Comparison of ENCODE assay signal across 20 cellular contexts in genomic region chr5:113463032-113463431, GRCh38. TPM values are rescaled to one million over a fixed set of nuclear protein-coding genes. Genes with fewer than 3 reads are reported as not detected.
DNase-seq lines count a peak whose midpoint lies in the region; ATAC-seq and TF ChIP-seq lines count a peak whose summit lies in the region.
"Had no signal": no experiment of that assay in that cellular context is flagged by ENCODE, and none has a peak within 500 bp of the region (broad histone marks: within the 10 kb centered on the region; RNA-seq: fewer than 3 reads in every experiment).

No MANE protein-coding gene starts in this region.

- peaks cover 2% of the 10 kb centered on the region for H3K27me3 Mint-ChIP-seq in nephron progenitor cell (ENCODE audit: low read depth, poor library complexity)
- H3K27me3 Mint-ChIP-seq in HFFc6 (ENCODE audit: insufficient read depth): peaks cover 6% of the 10 kb centered on the region
- H3K27me3 Mint-ChIP-seq: CD4-positive, alpha-beta memory T cell had no signal

- H3K36me3 ChIP-seq in HCT116 (ENCODE audit: control insufficient read depth in 1 of 2, insufficient read depth in 2 of 2, low read length in 2 of 2) (no peaks in the 10 kb centered on the region), HEK293 (ENCODE audit: control insufficient read depth in 2 of 2, insufficient read depth in 1 of 2, low read length in 2 of 2) (no peaks in the 10 kb centered on the region)

- H3K9me3 Mint-ChIP-seq in nephron progenitor cell (peaks cover 12% of the 10 kb centered on the region), HFFc6 (no peaks in the 10 kb centered on the region)
- H3K9me3 Mint-ChIP-seq: CD4-positive, alpha-beta memory T cell; GM23338 had no signal

- no peak overlapping the region for H3K9ac ChIP-seq in HCT116 (ENCODE audit: low read length)

- H3K9me2 ChIP-seq in HCT116 (ENCODE audit: insufficient read depth): no peaks in the 10 kb centered on the region

- H4K20me1 ChIP-seq in HCT116 (ENCODE audit: insufficient read depth): no peaks in the 10 kb centered on the region

- H3K9me3 ChIP-seq in HCT116 (ENCODE audit: control insufficient read depth in 1 of 2, insufficient read depth in 1 of 2, low read depth in 1 of 2, low read length in 2 of 2) (no peaks in the 10 kb centered on the region), HEK293 (ENCODE audit: control insufficient read depth, insufficient read depth, low read depth, low read length) (no peaks in the 10 kb centered on the region)

- no peak overlapping the region for H2AFZ ChIP-seq in HCT116 (ENCODE audit: low read depth, low read length, poor library complexity, severe bottlenecking)
- H2AFZ ChIP-seq: GM23338 had no signal

- H3K4me3 Mint-ChIP-seq in nephron progenitor cell (no peak overlapping the region), HFFc6 (no peak overlapping the region)
- H3K4me3 Mint-ChIP-seq: CD4-positive, alpha-beta memory T cell; GM23338; H9 had no signal

- H3K4me1 ChIP-seq in HCT116 (ENCODE audit: control insufficient read depth in 1 of 2, insufficient read depth in 2 of 2, low read length in 2 of 2) (peaks cover 0 to 5% of the 10 kb centered on the region in 2 experiments; a peak in 1 of 4 replicates), HEK293 (ENCODE audit: control insufficient read depth, insufficient read depth, low read length) (no peaks in the 10 kb centered on the region), foreskin keratinocyte (no peaks in the 10 kb centered on the region)

- H3K27me3 ChIP-seq in HCT116 (ENCODE audit: insufficient read depth, low read length) (no peaks in the 10 kb centered on the region), foreskin keratinocyte (no peaks in the 10 kb centered on the region)

- POLR2A ChIA-PET in HCT116 (lab: Charles Lee): no interaction called here
- POLR2A ChIA-PET in HEK293 (lab: Yijun Ruan, JAX): no interaction called here

- H3K79me2 ChIP-seq in HCT116 (ENCODE audit: insufficient read depth, low read length): no peaks in the 10 kb centered on the region

- DNase-seq in HCT116 (ENCODE audit: low read depth, low spot score) (no peak), foreskin keratinocyte (no peak), nephron progenitor cell (no peak), HFFc6 (no peak), GM20000 (ENCODE audit: low spot score) (no peak)
- DNase-seq: C1 segment of cervical spinal cord; Calu3; CD4-positive, alpha-beta memory T cell; COR-L47; DMS53; EL; GDM1; H9 had no signal

- peaks cover 19% of the 10 kb centered on the region for H3K4me1 Mint-ChIP-seq in nephron progenitor cell
- H3K4me1 Mint-ChIP-seq in HFFc6 (ENCODE audit: low read depth): no peaks in the 10 kb centered on the region
- H3K4me1 Mint-ChIP-seq: CD4-positive, alpha-beta memory T cell had no signal

- intact Hi-C loops in HCT116 (cut with micrococcal nuclease): no loop called here

- TF ChIP-seq POLR2A in HCT116 (IDR thresholded peaks at IDR 0.05; ENCODE audit: borderline replicate concordance, extremely low read depth, insufficient read depth, insufficient read length): no peak

- no peak overlapping the region for H3K27ac ChIP-seq in HCT116 (ENCODE audit: low read depth, low read length)
- H3K27ac ChIP-seq in HEK293 (ENCODE audit: extremely low read depth, low read depth, low read length): no peak overlapping the region
- H3K27ac ChIP-seq in foreskin keratinocyte: no peak overlapping the region

- peak overlapping the region; percentile 85 for H3K27ac Mint-ChIP-seq in nephron progenitor cell
- H3K27ac Mint-ChIP-seq in HFFc6: no peak overlapping the region
- H3K27ac Mint-ChIP-seq: CD4-positive, alpha-beta memory T cell; GM23338; H9 had no signal

- TF ChIP-seq CTCF in HCT116 (IDR thresholded peaks at IDR 0.05 in 2 of 3, conservative IDR thresholded peaks at IDR 0.05 in 1 of 3; ENCODE audit: borderline replicate concordance in 1 of 3, insufficient read depth in 1 of 3, low read depth in 2 of 3, low read length in 2 of 3) (no peak), HEK293 (tag by site-specific recombination; IDR thresholded peaks at IDR 0.05) (no peak), foreskin keratinocyte (conservative IDR thresholded peaks at IDR 0.05) (no peak), nephron progenitor cell (IDR thresholded peaks at IDR 0.05) (no peak), HFFc6 (IDR thresholded peaks at IDR 0.05) (no peak), GM20000 (IDR thresholded peaks at IDR 0.05; ENCODE audit: extremely low read depth, missing control alignments) (no peak)

- BruUV-seq in HCT116 (replicated peaks; lab: Mats Ljungman, UMichigan): no TSS peak

- H3K4me3 ChIP-seq in HCT116 (replicated peaks in 1 of 2; ENCODE audit: low read depth in 1 of 2, low read length in 2 of 2) (no peak overlapping the region), HEK293 (ENCODE audit: low read depth, low read length) (no peak overlapping the region)
- H3K4me3 ChIP-seq: GM12878, GM23338 had no signal

- ATAC-seq in HCT116 (0 out of 2 replicates have a peak, but pooled peaks have one; percentile 34), foreskin keratinocyte (peak; percentile 54)
- ATAC-seq: GM12878, GM23338 had no signal

- H3K36me3 Mint-ChIP-seq in nephron progenitor cell (ENCODE audit: low read depth): no peaks in the 10 kb centered on the region
- H3K36me3 Mint-ChIP-seq in HFFc6 (ENCODE audit: low read depth): no peaks in the 10 kb centered on the region
- H3K36me3 Mint-ChIP-seq: CD4-positive, alpha-beta memory T cell had no signal

- no peak overlapping the region for H3K4me2 ChIP-seq in HCT116 (ENCODE audit: low read length)
- H3K4me2 ChIP-seq: GM23338 had no signal

- RAD21 ChIA-PET in HCT116 (lab: Charles Lee; ENCODE audit: low non-redundant PET in 1 of 2, low total read pairs in 2 of 2, uncharacterized antibody in 2 of 2, unreplicated experiment in 2 of 2): no interaction called here

- TF ChIP-seq RAD21 in HCT116 (IDR thresholded peaks at IDR 0.05; ENCODE audit: low read depth): no peak

- CTCF ChIA-PET in HCT116 (lab: Charles Lee): no interaction called here
- CTCF ChIA-PET in HEK293 (lab: Yijun Ruan, JAX): no interaction called here

TF ChIP-seq in HCT116, 20 proteins besides CTCF, POLR2A, EP300 and RAD21 (continues in another document):
- TF ChIP-seq ZBTB33 (IDR thresholded peaks at IDR 0.05; ENCODE audit: extremely low read depth, insufficient replicate concordance, low read length) (no peak), POLR2AphosphoS5 (IDR thresholded peaks at IDR 0.05; ENCODE audit: low read depth, low read length) (no peak), JUND (IDR thresholded peaks at IDR 0.05) (no peak), EZH2 (IDR thresholded peaks at IDR 0.05) (no peak), CEBPB (IDR thresholded peaks at IDR 0.05; ENCODE audit: low read depth) (no peak), ZNF274 (IDR thresholded peaks at IDR 0.05; ENCODE audit: low read depth, low read length) (no peak)

TF ChIP-seq in HEK293, 187 proteins besides CTCF, POLR2A, EP300 and RAD21:
- TF ChIP-seq ZNF610 (tag by site-specific recombination; IDR thresholded peaks at IDR 0.05; ENCODE audit: borderline replicate concordance) (no peak), ZNF626 (tag by site-specific recombination; IDR thresholded peaks at IDR 0.05) (no peak), ZNF654 (tag by site-specific recombination; IDR thresholded peaks at IDR 0.05; ENCODE audit: low read depth) (no peak), PRDM1 (tag by site-specific recombination; IDR thresholded peaks at IDR 0.05) (0 out of 2 replicates have a peak, but pooled peaks have one; percentile 6), ZNF433 (tag by site-specific recombination; IDR thresholded peaks at IDR 0.05; ENCODE audit: low read depth) (no peak), KLF10 (tag by site-specific recombination; IDR thresholded peaks at IDR 0.05) (no peak), ZNF324 (tag by site-specific recombination; IDR thresholded peaks at IDR 0.05) (no peak)

RNA-seq across cellular contexts. Expression of gene MCC, which starts 25.2 kb away (rescaled TPM):
- total RNA-seq in HCT116 (2021; ENCODE audit: unreplicated experiment) (20.1 TPM), foreskin keratinocyte (35.9 and 36.2 TPM in 2 replicates)
- 12.1 and 15.2 TPM in 2 replicates for polyA plus RNA-seq in HCT116 (2012)
- 4.7 and 4.8 TPM in 2 replicates for polyA plus RNA-seq in foreskin keratinocyte
- 1 to 10 TPM; 2.5 to 4.9 (median 3.0) TPM for total RNA-seq in HFFc6 (2021; fragmentation: NEBNext Ultra II Directional; extraction: Animal tissue kit (Norgen Biotek cat#: 25700))

RNA-seq across cellular contexts. Expression of gene TSSK1B, which starts 28.2 kb away (rescaled TPM):
- total RNA-seq in HCT116 (2021; ENCODE audit: unreplicated experiment) (not detected), foreskin keratinocyte (0.10 and 0.14 TPM in 2 replicates)
- polyA plus RNA-seq in HCT116 (2012): 0.04 TPM in 2 replicates
- polyA plus RNA-seq in foreskin keratinocyte: not detected in 2 replicates
- total RNA-seq in HFFc6 (2021; fragmentation: NEBNext Ultra II Directional; extraction: Animal tissue kit (Norgen Biotek cat#: 25700)): not detected
- total RNA-seq: A172; A673; Calu3; CD4-positive, alpha-beta memory T cell; GM12878; H4 had no signal
- polyA plus RNA-seq: BJ; CD4-positive, alpha-beta memory T cell; GM12878; GM23338 had no signal

RNA-seq across cellular contexts. Expression of gene YTHDC2, which starts 50.5 kb away (rescaled TPM):
- total RNA-seq in HCT116 (2021; ENCODE audit: unreplicated experiment) (22.2 TPM), foreskin keratinocyte (22.3 and 22.9 TPM in 2 replicates)
- polyA plus RNA-seq in HCT116 (2012): 4.9 and 7.8 TPM in 2 replicates
- polyA plus RNA-seq in foreskin keratinocyte: 4.7 and 5.8 TPM in 2 replicates
- total RNA-seq in HFFc6 (2021; fragmentation: NEBNext Ultra II Directional; extraction: Animal tissue kit (Norgen Biotek cat#: 25700)): 10 to 100 TPM; 13.0 to 17.6 (median 15.9) TPM
